In the genomic region with DNA sequence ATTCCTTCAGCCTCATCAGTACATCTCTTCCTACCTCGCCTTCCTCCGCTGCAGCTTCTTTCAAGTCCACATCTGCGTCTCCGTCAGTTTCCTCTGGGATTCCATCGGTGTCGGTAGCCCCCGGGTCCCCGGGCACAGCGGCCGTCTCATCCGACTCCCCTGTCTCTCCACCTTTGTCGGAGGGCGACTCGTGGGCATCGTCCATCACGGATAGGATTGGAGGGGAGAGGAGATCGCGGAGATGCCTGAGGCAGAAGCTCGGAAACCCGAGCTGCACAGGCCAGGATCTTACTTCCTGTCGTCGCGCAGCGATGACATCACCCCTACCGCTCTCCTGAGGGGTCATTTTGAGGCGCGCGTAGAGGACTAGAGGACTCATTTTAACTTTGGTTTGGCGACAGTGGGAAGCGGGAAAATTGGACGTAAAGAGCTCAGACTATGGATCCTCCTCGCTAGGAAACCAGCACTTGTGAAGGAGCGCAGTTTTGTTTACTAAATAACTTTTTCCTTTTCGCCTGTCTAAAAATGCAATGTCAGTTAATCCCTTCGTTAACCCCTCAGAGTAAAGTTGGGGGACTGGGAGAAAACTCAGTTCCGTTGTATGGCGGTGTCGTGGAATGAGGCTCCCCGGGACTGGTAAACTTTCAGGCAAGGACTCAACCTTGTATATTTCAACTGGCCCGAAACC, we compare ENCODE assay signal across 8 cellular contexts. TPM values are rescaled to one million over a fixed set of nuclear protein-coding genes. Genes with fewer than 3 reads are reported as not detected.
DNase-seq lines count a peak whose midpoint lies in the region; ATAC-seq and TF ChIP-seq lines count a peak whose summit lies in the region.

A gene with protein sequence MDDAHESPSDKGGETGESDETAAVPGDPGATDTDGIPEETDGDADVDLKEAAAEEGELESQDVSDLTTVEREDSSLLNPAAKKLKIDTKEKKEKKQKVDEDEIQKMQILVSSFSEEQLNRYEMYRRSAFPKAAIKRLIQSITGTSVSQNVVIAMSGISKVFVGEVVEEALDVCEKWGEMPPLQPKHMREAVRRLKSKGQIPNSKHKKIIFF (minus strand): TSS at position 290 of the 688 bp plus-strand sequence. CDS start 85 bp downstream, at position 205.

- ATAC-seq in GM18498 (IDR thresholded peaks at IDR 0.05; ENCODE audit: unreplicated experiment) (peak; percentile 80), HG02973 (IDR thresholded peaks at IDR 0.05; ENCODE audit: unreplicated experiment) (peak; percentile 67), psoas muscle (peak; percentile 94 to 96 (median 94))

- H3K27ac ChIP-seq in ascending aorta (peak within 1 kb of the TSS; percentile 82 to 96), right atrium auricular region (peak within 1 kb of the TSS; percentile 85 to 87), psoas muscle (peak within 1 kb of the TSS; percentile 92), urinary bladder (ENCODE audit: low read depth) (peak within 1 kb of the TSS; percentile 84)

- H3K4me1 ChIP-seq in ascending aorta (peaks cover 0 to 7% of the 10 kb centered on the region in 2 donors), right atrium auricular region (peaks cover 0 to 34% of the 10 kb centered on the region in 2 donors), psoas muscle (peaks cover 15% of the 10 kb centered on the region), urinary bladder (ENCODE audit: insufficient read depth) (no peaks in the 10 kb centered on the region)

- H3K9me3 ChIP-seq in ascending aorta (no peaks in the 10 kb centered on the region), right atrium auricular region (no peaks in the 10 kb centered on the region), psoas muscle (no peaks in the 10 kb centered on the region)

- TF ChIP-seq CTCF in ascending aorta (IDR thresholded peaks at IDR 0.05): no peak
- no peak for TF ChIP-seq CTCF in right atrium auricular region (IDR thresholded peaks at IDR 0.05)
- TF ChIP-seq CTCF in psoas muscle (IDR thresholded peaks at IDR 0.05): no peak

- peak within 1 kb of the TSS; percentile 77 to 91 for H3K4me3 ChIP-seq in ascending aorta
- peak within 1 kb of the TSS; percentile 92 to 94 for H3K4me3 ChIP-seq in right atrium auricular region
- H3K4me3 ChIP-seq in psoas muscle: peak within 1 kb of the TSS; percentile 79
- peak within 1 kb of the TSS; percentile 100 for H3K4me3 ChIP-seq in urinary bladder (ENCODE audit: low read depth, low read length)

- 0% methylated on average over 40 of the region's 40 CpGs for WGBS in psoas muscle, 3 donors
- under 1% methylated on average over 40 of the region's 40 CpGs for WGBS in urinary bladder

- intact Hi-C loops in ascending aorta (cut with DNase I) (loop anchor here (1.0 to 5.0 kb wide), 5 partner anchors 29 to 254 kb away; partner anchors contain the start of genes BLTP3A, ILRUN, SNRPC and TCP11), psoas muscle (cut with DNase I) (loop anchor here (1.0 to 10.0 kb wide), 3 partner anchors 95 to 131 kb away; partner anchors contain the start of genes BLTP3A (in 1 of the 2) and SNRPC (in 1 of the 2))

- DNase-seq in NCI-H2029 treated with DMSO at 0.1 percent for 48 hours (lab: John Stamatoyannopoulos, UW) (peak; percentile 89), T-helper 22 cell (ENCODE audit: low read depth) (peak; percentile 83), ascending aorta (ENCODE audit: low spot score in 2 of 2) (peak; percentile 85 to 98), right atrium auricular region (ENCODE audit: low spot score) (peak; percentile 96), psoas muscle (peak; percentile 94 to 96)

- H3K27me3 ChIP-seq in ascending aorta (no peaks in the 10 kb centered on the region), right atrium auricular region (no peaks in the 10 kb centered on the region), psoas muscle (ENCODE audit: insufficient read depth in 3 of 3, low read length in 2 of 3) (no peaks in the 10 kb centered on the region)

- H3K36me3 ChIP-seq in ascending aorta (peaks cover 0 to 6% of the 10 kb centered on the region in 2 donors), right atrium auricular region (peaks cover 4% of the 10 kb centered on the region), psoas muscle (ENCODE audit: insufficient read depth in 1 of 2, low read depth in 1 of 2) (peaks cover 0 to 26% of the 10 kb centered on the region in 2 donors), urinary bladder (ENCODE audit: insufficient read depth) (no peaks in the 10 kb centered on the region)

RNA-seq across cellular contexts. Expression of the gene that starts here (rescaled TPM):
- total RNA-seq in ascending aorta: 0.85 TPM
- total RNA-seq in right atrium auricular region: 10 to 100 TPM; 17.1 to 19.0 TPM
- total RNA-seq in psoas muscle: 10 to 100 TPM; 17.4 to 25.8 (median 23.1) TPM
- polyA plus RNA-seq in psoas muscle: 10 to 100 TPM; 31.8 to 71.8 (median 60.9) TPM
- total RNA-seq in urinary bladder: 24.2 TPM
- polyA plus RNA-seq in urinary bladder: 36.4 TPM

Comparison
In these comparisons a context has a peak if more than half of its experiments do, and no peak if none do; other contexts are left out.
1. Peak in every context shown above with its lines: DNase-seq, ATAC-seq, H3K4me3 ChIP-seq and H3K27ac ChIP-seq.
2. Peak in DNase-seq, H3K4me3 ChIP-seq and H3K27ac ChIP-seq in ascending aorta; RNA of the gene not detected or under 1 TPM.